ENCODE assay signal across 25 cellular contexts in genomic region chr17:29103341-29103740, GRCh38.
DNase-seq lines count a peak whose midpoint lies in the region; ATAC-seq and TF ChIP-seq lines count a peak whose summit lies in the region.
"Had no signal": no experiment of that assay in that cellular context is flagged by ENCODE, and none has a peak within 500 bp of the region (broad histone marks: within the 10 kb centered on the region; RNA-seq: fewer than 3 reads in every experiment).

No MANE protein-coding gene starts in this region.

- H3K36me3 Mint-ChIP-seq in HFFc6 (ENCODE audit: low read depth): peaks cover 12% of the 10 kb centered on the region
- H3K36me3 Mint-ChIP-seq in central memory CD8-positive, alpha-beta T cell (ENCODE audit: insufficient read depth): peaks cover 43% of the 10 kb centered on the region

- peaks cover 14% of the 10 kb centered on the region for H3K4me1 Mint-ChIP-seq in HFFc6 (ENCODE audit: low read depth)
- peaks cover 21% of the 10 kb centered on the region for H3K4me1 Mint-ChIP-seq in central memory CD8-positive, alpha-beta T cell
- H3K4me1 Mint-ChIP-seq: activated CD4-positive, alpha-beta T cell treated with anti-CD3 and anti-CD28 coated beads, Interleukin-2, amount 10 ng/mL, durations not matched to agents 7 days and 5 days; natural killer cell had no signal

- 53 to 70% (median 54%) methylated on average over 4 of the region's 4 CpGs for WGBS in psoas muscle, 3 donors

- DNase-seq in A172 (ENCODE audit: low spot score) (peak; percentile 50), HFFc6 (no peak), psoas muscle (no peak), middle frontal gyrus (ENCODE audit: extremely low spot score, low spot score) (no peak)
- no peak for DNase-seq in central memory CD8-positive, alpha-beta T cell (ENCODE audit: low spot score in 2 of 2)
- no peak for DNase-seq in activated CD4-positive, alpha-beta T cell treated with anti-CD3 and anti-CD28 coated beads for 1 hour
- DNase-seq: activated CD4-positive, alpha-beta T cell treated with anti-CD3 and anti-CD28 coated beads, Interleukin-2, amount 10 ng/mL, durations not matched to agents 7 days and 5 days; activated effector memory CD4-positive, alpha-beta T cell treated with Interleukin-2 at 50 U/mL for 16 hours; activated T-cell treated with anti-CD3 and anti-CD28 coated beads, Interleukin-2, amount 50 U/mL, for 1 hour; central memory CD4-positive, alpha-beta T cell; endodermal cell; Karpas-422; midbrain; MV-4-11; natural killer cell; NCI-H146; NCI-H226; nucleus accumbens; small intestine; stimulated activated naive CD8-positive, alpha-beta T cell treated with anti-CD3 and anti-CD28 coated beads, Interleukin-15, Interleukin-2, amounts not matched to agents 100 U/mL and 50 U/mL, for 24 hours; uterus had no signal

- peaks cover 4 to 98% of the 10 kb centered on the region in 2 donors for H3K36me3 ChIP-seq in psoas muscle (ENCODE audit: insufficient read depth in 1 of 2, low read depth in 1 of 2)
- H3K36me3 ChIP-seq: uterus had no signal

- no peaks in the 10 kb centered on the region for H3K27me3 ChIP-seq in psoas muscle (ENCODE audit: insufficient read depth in 3 of 3, low read length in 2 of 3)
- H3K27me3 ChIP-seq: ascending aorta, uterus had no signal

- peak overlapping the region; percentile 83 for H3K27ac ChIP-seq in psoas muscle
- H3K27ac ChIP-seq: ascending aorta, uterus had no signal

- intact Hi-C loops in psoas muscle (cut with DNase I): no loop called here

- H3K9me3 Mint-ChIP-seq in HFFc6: no peaks in the 10 kb centered on the region
- no peaks in the 10 kb centered on the region for H3K9me3 Mint-ChIP-seq in central memory CD8-positive, alpha-beta T cell
- H3K9me3 Mint-ChIP-seq: activated CD4-positive, alpha-beta T cell treated with anti-CD3 and anti-CD28 coated beads, Interleukin-2, amount 10 ng/mL, durations not matched to agents 7 days and 5 days; dendritic cell treated with granulocyte-macrophage colony-stimulating factor and Interleukin-4, amounts not matched to agents 40 ng/mL and 50 ng/mL, for 4 days; endodermal cell; natural killer cell had no signal

- H3K4me3 ChIP-seq in psoas muscle: no peak overlapping the region
- H3K4me3 ChIP-seq: ascending aorta, uterus had no signal

- H3K9me3 ChIP-seq in psoas muscle: no peaks in the 10 kb centered on the region
- H3K9me3 ChIP-seq: ascending aorta, uterus had no signal

- H3K27ac Mint-ChIP-seq in HFFc6: peak overlapping the region; percentile 16; the same call in 1 of the 2 replicates
- H3K27ac Mint-ChIP-seq in central memory CD8-positive, alpha-beta T cell (ENCODE audit: low read depth): peak overlapping the region; percentile 82
- H3K27ac Mint-ChIP-seq: activated CD4-positive, alpha-beta T cell treated with anti-CD3 and anti-CD28 coated beads, Interleukin-2, amount 10 ng/mL, durations not matched to agents 7 days and 5 days; endodermal cell had no signal

- TF ChIP-seq CTCF in HFFc6 (IDR thresholded peaks at IDR 0.05) (no peak), psoas muscle (IDR thresholded peaks at IDR 0.05) (no peak)

- no peak for ATAC-seq in central memory CD8-positive, alpha-beta T cell (replicated peaks; ENCODE audit: extremely low read depth, poor library complexity, severe bottlenecking)
- ATAC-seq in psoas muscle (peak; percentile 4 to 26 (median 10)), HG03460 (IDR thresholded peaks at IDR 0.05; ENCODE audit: unreplicated experiment) (no peak)
- ATAC-seq: HepG2; natural killer cell; stimulated activated naive CD8-positive, alpha-beta T cell treated with anti-CD3 and anti-CD28 coated beads, Interleukin-15, Interleukin-2, amounts not matched to agents 100 U/mL and 50 U/mL, for 24 hours had no signal

- H3K4me1 ChIP-seq in psoas muscle: peaks cover 32% of the 10 kb centered on the region
- H3K4me1 ChIP-seq: ascending aorta, uterus had no signal

- H3K27me3 Mint-ChIP-seq in HFFc6 (ENCODE audit: insufficient read depth): no peaks in the 10 kb centered on the region
- H3K27me3 Mint-ChIP-seq in central memory CD8-positive, alpha-beta T cell: no peaks in the 10 kb centered on the region
- H3K27me3 Mint-ChIP-seq: activated CD4-positive, alpha-beta T cell treated with anti-CD3 and anti-CD28 coated beads, Interleukin-2, amount 10 ng/mL, durations not matched to agents 7 days and 5 days; dendritic cell treated with granulocyte-macrophage colony-stimulating factor and Interleukin-4, amounts not matched to agents 40 ng/mL and 50 ng/mL, for 4 days had no signal

- no peak overlapping the region for H3K4me3 Mint-ChIP-seq in HFFc6
- H3K4me3 Mint-ChIP-seq in central memory CD8-positive, alpha-beta T cell: no peak overlapping the region
- H3K4me3 Mint-ChIP-seq: activated CD4-positive, alpha-beta T cell treated with anti-CD3 and anti-CD28 coated beads, Interleukin-2, amount 10 ng/mL, durations not matched to agents 7 days and 5 days; dendritic cell treated with granulocyte-macrophage colony-stimulating factor and Interleukin-4, amounts not matched to agents 40 ng/mL and 50 ng/mL, for 4 days; endodermal cell; natural killer cell had no signal

Comparison
In these comparisons a context has a peak if more than half of its experiments do, and no peak if none do; other contexts are left out.
1. ATAC-seq: peak in psoas muscle (4 of 4); none in central memory CD8-positive, alpha-beta T cell (single experiment) and HG03460 (single experiment).